Comparison of ENCODE assay signal across 19 cellular contexts in the genomic region with DNA sequence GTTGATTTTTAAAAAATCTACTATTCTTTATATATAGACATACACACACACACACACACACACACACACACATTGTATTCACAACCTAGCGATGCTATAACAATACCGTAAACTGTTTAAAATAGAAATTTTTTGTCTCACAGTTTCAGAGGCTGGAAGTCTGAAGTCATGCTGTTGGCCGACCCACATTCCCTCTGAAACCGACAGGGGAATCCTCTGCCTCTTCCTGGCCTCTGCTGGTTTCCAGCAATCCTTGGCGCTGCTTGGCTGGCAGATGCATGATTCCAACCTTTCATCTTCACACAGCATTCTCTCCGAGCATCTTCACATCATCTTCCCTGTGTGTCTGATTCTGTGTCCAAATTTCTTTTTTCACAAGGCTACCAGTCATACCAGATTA.
A peak's percentile ranks its signal among the peaks of the same experiment; 100 is the strongest.
DNase-seq lines count a peak whose midpoint lies in the region; ATAC-seq, FAIRE-seq and TF ChIP-seq lines count a peak whose summit lies in the region.
"Had no signal": no experiment of that assay in that cellular context is flagged by ENCODE, and none has a peak within 500 bp of the region (broad histone marks: within the 10 kb centered on the region; RNA-seq: fewer than 3 reads in every experiment).

No MANE protein-coding gene starts in this region.

- intact Hi-C loops in K562 (cut with micrococcal nuclease): loop anchor here (5.0 to 10.0 kb wide), 2 partner anchors 51 to 449 kb away; no protein-coding TSS in a partner anchor

- peaks cover 11% of the 10 kb centered on the region for H3K79me1 ChIP-seq in trophoblast cell (ENCODE audit: low read length)

- H4K91ac ChIP-seq in trophoblast cell (ENCODE audit: low read depth, low read length): peak overlapping the region; percentile 15

- no peak for ATAC-seq in K562
- ATAC-seq in activated T-cell treated with anti-CD3 and anti-CD28 coated beads, Interleukin-2, amount 50 U/mL, for 72 hours (replicated peaks in 1 of 2): no peak
- ATAC-seq in GM21367 (IDR thresholded peaks at IDR 0.05; ENCODE audit: unreplicated experiment): no peak
- ATAC-seq: HepG2 had no signal

- no TSS peak for BruUV-seq in K562 (replicated peaks; lab: Mats Ljungman, UMichigan)

- H4K8ac ChIP-seq in trophoblast cell (ENCODE audit: low read depth, low read length): no peak overlapping the region

- H3K27me3 Mint-ChIP-seq in glutamatergic neuron (ENCODE audit: unreplicated experiment): peaks cover 13% of the 10 kb centered on the region
- H3K27me3 Mint-ChIP-seq in activated naive CD8-positive, alpha-beta T cell treated with anti-CD3 and anti-CD28 coated beads for 36 hours: peaks cover 9% of the 10 kb centered on the region
- peaks cover 17% of the 10 kb centered on the region for H3K27me3 Mint-ChIP-seq in activated T-cell treated with anti-CD3 and anti-CD28 coated beads, Interleukin-2, amount 50 U/mL, for 72 hours (ENCODE audit: low read depth)

- H3K4me1 ChIP-seq in K562 (replicated peaks in 1 of 2; ENCODE audit: control insufficient read depth in 2 of 2, insufficient read depth in 2 of 2, low read length in 2 of 2): peaks cover 30 to 78% of the 10 kb centered on the region in 2 experiments
- peaks cover 12 to 21% of the 10 kb centered on the region in 2 experiments for H3K4me1 ChIP-seq in trophoblast cell (ENCODE audit: control insufficient read depth in 1 of 2, insufficient read depth in 2 of 2, low read length in 2 of 2)
- H3K4me1 ChIP-seq: BLaER1 had no signal

- TF ChIP-seq RAD21 in K562 (CRISPR knock-in tag; conservative IDR thresholded peaks at IDR 0.05 in 1 of 2, IDR thresholded peaks at IDR 0.05 in 1 of 2): no peak

- H4K20me1 ChIP-seq in K562 (replicated peaks; ENCODE audit: control insufficient read depth, insufficient read depth, low read length): no peaks in the 10 kb centered on the region
- H4K20me1 ChIP-seq: BLaER1 had no signal

- H3K4me3 ChIP-seq in K562 (no peak overlapping the region), trophoblast cell (ENCODE audit: low read depth, low read length) (no peak overlapping the region)
- H3K4me3 ChIP-seq: BLaER1, HAP-1 had no signal

- peaks cover 7% of the 10 kb centered on the region for H3K9me3 Mint-ChIP-seq in glutamatergic neuron (ENCODE audit: unreplicated experiment)
- H3K9me3 Mint-ChIP-seq in activated naive CD8-positive, alpha-beta T cell treated with anti-CD3 and anti-CD28 coated beads for 36 hours: peaks cover 3% of the 10 kb centered on the region
- peaks cover 7 to 11% of the 10 kb centered on the region in 2 donors for H3K9me3 Mint-ChIP-seq in activated T-cell treated with anti-CD3 and anti-CD28 coated beads, Interleukin-2, amount 50 U/mL, for 72 hours
- H3K9me3 Mint-ChIP-seq: CD14-positive monocyte; CD4-positive, alpha-beta memory T cell had no signal

- peak overlapping the region; percentile 24 for H3K14ac ChIP-seq in trophoblast cell (ENCODE audit: low read length)

- H3K27ac ChIP-seq in K562 (ENCODE audit: extremely low read depth, low read depth, low read length) (peak overlapping the region; percentile 99; the same call in 2 of the 3 replicates), trophoblast cell (ENCODE audit: low read depth, low read length) (no peak overlapping the region)
- H3K27ac ChIP-seq: BLaER1 had no signal

- no peak for DNase-seq in K562 (ENCODE audit: extremely low read depth in 1 of 4, low spot score in 3 of 4)
- DNase-seq in glutamatergic neuron: no peak
- DNase-seq in trophoblast cell: no peak
- DNase-seq in activated naive CD8-positive, alpha-beta T cell treated with anti-CD3 and anti-CD28 coated beads for 36 hours: no peak
- no peak for DNase-seq in activated T-cell treated with anti-CD3 and anti-CD28 coated beads, Interleukin-2, amount 50 U/mL, for 72 hours
- no peak for DNase-seq in GOT3 (lab: John Stamatoyannopoulos, UW)
- DNase-seq: 8988T; CD4-positive, alpha-beta memory T cell; DMS153; DMS79; GDM1 had no signal

- no peaks in the 10 kb centered on the region for H3K27me3 ChIP-seq in K562 (ENCODE audit: control insufficient read depth in 2 of 2, insufficient read depth in 2 of 2, low read length in 2 of 2)
- H3K27me3 ChIP-seq in trophoblast cell (ENCODE audit: insufficient read depth, low read length): no peaks in the 10 kb centered on the region
- H3K27me3 ChIP-seq: BLaER1 had no signal

- H3K79me2 ChIP-seq in K562 (ENCODE audit: control insufficient read depth, insufficient read depth, low read length): no peaks in the 10 kb centered on the region
- H3K79me2 ChIP-seq in trophoblast cell (ENCODE audit: control insufficient read depth, insufficient read depth, low read length, poor library complexity): no peaks in the 10 kb centered on the region

- no peak for TF ChIP-seq POLR2A in K562 (conservative IDR thresholded peaks at IDR 0.05)

- H3K9me3 ChIP-seq in K562 (replicated peaks; ENCODE audit: control insufficient read depth, insufficient read depth, low read depth, low read length): peaks cover 19% of the 10 kb centered on the region
- H3K9me3 ChIP-seq in trophoblast cell (ENCODE audit: insufficient read depth, low read depth, low read length): no peaks in the 10 kb centered on the region
- H3K9me3 ChIP-seq: BLaER1, HAP-1 had no signal

- in situ Hi-C loops in K562 (cut with MboI): loop anchor here (10.0 kb wide), 1 partner anchor 89 kb away; no protein-coding TSS in a partner anchor

- peak overlapping the region; percentile 79 for H3K27ac Mint-ChIP-seq in glutamatergic neuron (ENCODE audit: unreplicated experiment)
- no peak overlapping the region for H3K27ac Mint-ChIP-seq in activated naive CD8-positive, alpha-beta T cell treated with anti-CD3 and anti-CD28 coated beads for 36 hours
- H3K27ac Mint-ChIP-seq in activated T-cell treated with anti-CD3 and anti-CD28 coated beads, Interleukin-2, amount 50 U/mL, for 72 hours: no peak overlapping the region
- H3K27ac Mint-ChIP-seq: CD14-positive monocyte had no signal

- TF ChIP-seq EP300 in K562 (IDR thresholded peaks at IDR 0.05; ENCODE audit: low read length): no peak

- H3K9me1 ChIP-seq in K562 (ENCODE audit: control insufficient read depth, insufficient read depth, low read length): peaks cover 3% of the 10 kb centered on the region

- H3K9ac ChIP-seq in K562 (ENCODE audit: insufficient read depth in 1 of 2, low read depth in 2 of 2, low read length in 2 of 2): no peak overlapping the region
- H3K9ac ChIP-seq in trophoblast cell (ENCODE audit: low read length): no peak overlapping the region
- H3K9ac ChIP-seq: BLaER1 had no signal

- H3K36me3 ChIP-seq in K562 (ENCODE audit: control insufficient read depth, insufficient read depth, low read length): no peaks in the 10 kb centered on the region; the same call in 1 of the 3 replicates
- no peaks in the 10 kb centered on the region for H3K36me3 ChIP-seq in trophoblast cell (ENCODE audit: control insufficient read depth in 1 of 2, insufficient read depth in 2 of 2, low read length in 2 of 2)
- H3K36me3 ChIP-seq: BLaER1, HAP-1 had no signal

- peak overlapping the region; percentile 94 for H2BK12ac ChIP-seq in trophoblast cell (ENCODE audit: low read length)

- no peak overlapping the region for H3K4ac ChIP-seq in trophoblast cell (ENCODE audit: low read depth, low read length)

- no peak overlapping the region for H4K12ac ChIP-seq in trophoblast cell (ENCODE audit: low read depth, low read length)

- 80% methylated on average over 6 of the region's 6 CpGs for WGBS in K562 (ENCODE audit: insufficient coverage, low coverage, missing lambda C conversion rate)
- no CpG with 5 or more reads among the region's 6 CpGs for WGBS in trophoblast cell (ENCODE audit: extremely low coverage, insufficient coverage, insufficient read length)

- H3K18ac ChIP-seq in trophoblast cell (ENCODE audit: low read length): no peak overlapping the region

- TF ChIP-seq CTCF in K562 (IDR thresholded peaks at IDR 0.05 in 2 of 3, conservative IDR thresholded peaks at IDR 0.05 in 1 of 3; ENCODE audit: insufficient read depth in 2 of 3, low read depth in 1 of 3, low read length in 3 of 3) (no peak), glutamatergic neuron (IDR thresholded peaks at IDR 0.05; ENCODE audit: partially characterized antibody, unreplicated experiment) (no peak)

- no peak overlapping the region for H2BK5ac ChIP-seq in trophoblast cell (ENCODE audit: low read depth, low read length, poor library complexity)

- no peak overlapping the region for H2AK5ac ChIP-seq in trophoblast cell (ENCODE audit: low read length)

- H3K23ac ChIP-seq in trophoblast cell (ENCODE audit: low read length): no peak overlapping the region

- H3K4me2 ChIP-seq in K562 (ENCODE audit: insufficient read depth, low read length): no peak overlapping the region
- H3K4me2 ChIP-seq in trophoblast cell (ENCODE audit: low read length): no peak overlapping the region
- H3K4me2 ChIP-seq: BLaER1 had no signal

- H2AFZ ChIP-seq in K562 (ENCODE audit: low read depth, low read length): no peak overlapping the region
- no peak overlapping the region for H2AFZ ChIP-seq in trophoblast cell (ENCODE audit: insufficient read depth, low read length, poor library complexity)

- CTCF ChIA-PET in K562 (lab: Yijun Ruan, JAX; ENCODE audit: low intra/inter-chr PET ratio): no interaction called here

- FAIRE-seq in K562 (lab: Jason Lieb, UNC): no peak
- FAIRE-seq: GM12892, GM18507, H1, HepG2 had no signal

- peak overlapping the region; percentile 35 for H3K4me3 Mint-ChIP-seq in glutamatergic neuron (ENCODE audit: unreplicated experiment)
- H3K4me3 Mint-ChIP-seq in activated naive CD8-positive, alpha-beta T cell treated with anti-CD3 and anti-CD28 coated beads for 36 hours: no peak overlapping the region
- no peak overlapping the region for H3K4me3 Mint-ChIP-seq in activated T-cell treated with anti-CD3 and anti-CD28 coated beads, Interleukin-2, amount 50 U/mL, for 72 hours
- H3K4me3 Mint-ChIP-seq: CD14-positive monocyte; CD4-positive, alpha-beta memory T cell had no signal

- POLR2A ChIA-PET in K562 (lab: Yijun Ruan, JAX): interaction anchor here (0.5 kb wide), 1 partner anchor 246 kb away, joined by 3 read pairs; no protein-coding TSS in a partner anchor

- H3K36me3 Mint-ChIP-seq in glutamatergic neuron (ENCODE audit: unreplicated experiment): no peaks in the 10 kb centered on the region
- peaks cover 5% of the 10 kb centered on the region for H3K36me3 Mint-ChIP-seq in activated naive CD8-positive, alpha-beta T cell treated with anti-CD3 and anti-CD28 coated beads for 36 hours
- H3K36me3 Mint-ChIP-seq in activated T-cell treated with anti-CD3 and anti-CD28 coated beads, Interleukin-2, amount 50 U/mL, for 72 hours (ENCODE audit: insufficient read depth in 2 of 2): peaks cover 13 to 15% of the 10 kb centered on the region in 2 donors
- H3K36me3 Mint-ChIP-seq: CD14-positive monocyte; CD4-positive, alpha-beta memory T cell had no signal

- H3K4me1 Mint-ChIP-seq in glutamatergic neuron (ENCODE audit: low read depth, unreplicated experiment): peaks cover 44% of the 10 kb centered on the region
- H3K4me1 Mint-ChIP-seq in activated naive CD8-positive, alpha-beta T cell treated with anti-CD3 and anti-CD28 coated beads for 36 hours: peaks cover 13% of the 10 kb centered on the region
- H3K4me1 Mint-ChIP-seq in activated T-cell treated with anti-CD3 and anti-CD28 coated beads, Interleukin-2, amount 50 U/mL, for 72 hours (ENCODE audit: low read depth): peaks cover 40% of the 10 kb centered on the region
- H3K4me1 Mint-ChIP-seq: CD4-positive, alpha-beta memory T cell had no signal

- H2BK120ac ChIP-seq in trophoblast cell (ENCODE audit: insufficient read depth, low read length, poor library complexity): peak overlapping the region; percentile 68
